In genomic region chr2:36835125-36835524, GRCh38 we compare ENCODE assay signal across 1 cellular context.
TF ChIP-seq lines count a peak whose summit lies in the region.

No MANE protein-coding gene starts in this region.

TF ChIP-seq in GM23338, 12 proteins besides CTCF, POLR2A, EP300 and RAD21:
- TF ChIP-seq, protein P1, sequence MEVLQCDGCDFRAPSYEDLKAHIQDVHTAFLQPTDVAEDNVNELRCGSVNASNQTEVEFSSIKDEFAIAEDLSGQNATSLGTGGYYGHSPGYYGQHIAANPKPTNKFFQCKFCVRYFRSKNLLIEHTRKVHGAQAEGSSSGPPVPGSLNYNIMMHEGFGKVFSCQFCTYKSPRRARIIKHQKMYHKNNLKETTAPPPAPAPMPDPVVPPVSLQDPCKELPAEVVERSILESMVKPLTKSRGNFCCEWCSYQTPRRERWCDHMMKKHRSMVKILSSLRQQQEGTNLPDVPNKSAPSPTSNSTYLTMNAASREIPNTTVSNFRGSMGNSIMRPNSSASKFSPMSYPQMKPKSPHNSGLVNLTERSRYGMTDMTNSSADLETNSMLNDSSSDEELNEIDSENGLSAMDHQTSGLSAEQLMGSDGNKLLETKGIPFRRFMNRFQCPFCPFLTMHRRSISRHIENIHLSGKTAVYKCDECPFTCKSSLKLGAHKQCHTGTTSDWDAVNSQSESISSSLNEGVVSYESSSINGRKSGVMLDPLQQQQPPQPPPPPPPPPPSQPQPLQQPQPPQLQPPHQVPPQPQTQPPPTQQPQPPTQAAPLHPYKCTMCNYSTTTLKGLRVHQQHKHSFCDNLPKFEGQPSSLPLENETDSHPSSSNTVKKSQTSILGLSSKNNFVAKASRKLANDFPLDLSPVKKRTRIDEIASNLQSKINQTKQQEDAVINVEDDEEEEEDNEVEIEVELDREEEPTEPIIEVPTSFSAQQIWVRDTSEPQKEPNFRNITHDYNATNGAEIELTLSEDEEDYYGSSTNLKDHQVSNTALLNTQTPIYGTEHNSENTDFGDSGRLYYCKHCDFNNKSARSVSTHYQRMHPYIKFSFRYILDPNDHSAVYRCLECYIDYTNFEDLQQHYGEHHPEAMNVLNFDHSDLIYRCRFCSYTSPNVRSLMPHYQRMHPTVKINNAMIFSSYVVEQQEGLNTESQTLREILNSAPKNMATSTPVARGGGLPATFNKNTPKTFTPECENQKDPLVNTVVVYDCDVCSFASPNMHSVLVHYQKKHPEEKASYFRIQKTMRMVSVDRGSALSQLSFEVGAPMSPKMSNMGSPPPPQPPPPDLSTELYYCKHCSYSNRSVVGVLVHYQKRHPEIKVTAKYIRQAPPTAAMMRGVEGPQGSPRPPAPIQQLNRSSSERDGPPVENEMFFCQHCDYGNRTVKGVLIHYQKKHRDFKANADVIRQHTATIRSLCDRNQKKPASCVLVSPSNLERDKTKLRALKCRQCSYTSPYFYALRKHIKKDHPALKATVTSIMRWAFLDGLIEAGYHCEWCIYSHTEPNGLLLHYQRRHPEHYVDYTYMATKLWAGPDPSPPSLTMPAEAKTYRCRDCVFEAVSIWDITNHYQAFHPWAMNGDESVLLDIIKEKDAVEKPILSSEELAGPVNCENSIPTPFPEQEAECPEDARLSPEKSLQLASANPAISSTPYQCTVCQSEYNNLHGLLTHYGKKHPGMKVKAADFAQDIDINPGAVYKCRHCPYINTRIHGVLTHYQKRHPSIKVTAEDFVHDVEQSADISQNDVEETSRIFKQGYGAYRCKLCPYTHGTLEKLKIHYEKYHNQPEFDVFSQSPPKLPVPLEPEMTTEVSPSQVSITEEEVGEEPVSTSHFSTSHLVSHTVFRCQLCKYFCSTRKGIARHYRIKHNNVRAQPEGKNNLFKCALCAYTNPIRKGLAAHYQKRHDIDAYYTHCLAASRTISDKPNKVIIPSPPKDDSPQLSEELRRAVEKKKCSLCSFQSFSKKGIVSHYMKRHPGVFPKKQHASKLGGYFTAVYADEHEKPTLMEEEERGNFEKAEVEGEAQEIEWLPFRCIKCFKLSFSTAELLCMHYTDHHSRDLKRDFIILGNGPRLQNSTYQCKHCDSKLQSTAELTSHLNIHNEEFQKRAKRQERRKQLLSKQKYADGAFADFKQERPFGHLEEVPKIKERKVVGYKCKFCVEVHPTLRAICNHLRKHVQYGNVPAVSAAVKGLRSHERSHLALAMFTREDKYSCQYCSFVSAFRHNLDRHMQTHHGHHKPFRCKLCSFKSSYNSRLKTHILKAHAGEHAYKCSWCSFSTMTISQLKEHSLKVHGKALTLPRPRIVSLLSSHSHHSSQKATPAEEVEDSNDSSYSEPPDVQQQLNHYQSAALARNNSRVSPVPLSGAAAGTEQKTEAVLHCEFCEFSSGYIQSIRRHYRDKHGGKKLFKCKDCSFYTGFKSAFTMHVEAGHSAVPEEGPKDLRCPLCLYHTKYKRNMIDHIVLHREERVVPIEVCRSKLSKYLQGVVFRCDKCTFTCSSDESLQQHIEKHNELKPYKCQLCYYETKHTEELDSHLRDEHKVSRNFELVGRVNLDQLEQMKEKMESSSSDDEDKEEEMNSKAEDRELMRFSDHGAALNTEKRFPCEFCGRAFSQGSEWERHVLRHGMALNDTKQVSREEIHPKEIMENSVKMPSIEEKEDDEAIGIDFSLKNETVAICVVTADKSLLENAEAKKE (CRISPR knock-in tag; IDR thresholded peaks at IDR 0.05), result no peak
- TF ChIP-seq, protein P2, sequence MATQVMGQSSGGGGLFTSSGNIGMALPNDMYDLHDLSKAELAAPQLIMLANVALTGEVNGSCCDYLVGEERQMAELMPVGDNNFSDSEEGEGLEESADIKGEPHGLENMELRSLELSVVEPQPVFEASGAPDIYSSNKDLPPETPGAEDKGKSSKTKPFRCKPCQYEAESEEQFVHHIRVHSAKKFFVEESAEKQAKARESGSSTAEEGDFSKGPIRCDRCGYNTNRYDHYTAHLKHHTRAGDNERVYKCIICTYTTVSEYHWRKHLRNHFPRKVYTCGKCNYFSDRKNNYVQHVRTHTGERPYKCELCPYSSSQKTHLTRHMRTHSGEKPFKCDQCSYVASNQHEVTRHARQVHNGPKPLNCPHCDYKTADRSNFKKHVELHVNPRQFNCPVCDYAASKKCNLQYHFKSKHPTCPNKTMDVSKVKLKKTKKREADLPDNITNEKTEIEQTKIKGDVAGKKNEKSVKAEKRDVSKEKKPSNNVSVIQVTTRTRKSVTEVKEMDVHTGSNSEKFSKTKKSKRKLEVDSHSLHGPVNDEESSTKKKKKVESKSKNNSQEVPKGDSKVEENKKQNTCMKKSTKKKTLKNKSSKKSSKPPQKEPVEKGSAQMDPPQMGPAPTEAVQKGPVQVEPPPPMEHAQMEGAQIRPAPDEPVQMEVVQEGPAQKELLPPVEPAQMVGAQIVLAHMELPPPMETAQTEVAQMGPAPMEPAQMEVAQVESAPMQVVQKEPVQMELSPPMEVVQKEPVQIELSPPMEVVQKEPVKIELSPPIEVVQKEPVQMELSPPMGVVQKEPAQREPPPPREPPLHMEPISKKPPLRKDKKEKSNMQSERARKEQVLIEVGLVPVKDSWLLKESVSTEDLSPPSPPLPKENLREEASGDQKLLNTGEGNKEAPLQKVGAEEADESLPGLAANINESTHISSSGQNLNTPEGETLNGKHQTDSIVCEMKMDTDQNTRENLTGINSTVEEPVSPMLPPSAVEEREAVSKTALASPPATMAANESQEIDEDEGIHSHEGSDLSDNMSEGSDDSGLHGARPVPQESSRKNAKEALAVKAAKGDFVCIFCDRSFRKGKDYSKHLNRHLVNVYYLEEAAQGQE (IDR thresholded peaks at IDR 0.05; ENCODE audit: unreplicated experiment), result no peak
- no peak; the same call in 1 of the 2 replicates for TF ChIP-seq NANOG (IDR thresholded peaks at IDR 0.05; ENCODE audit: borderline replicate concordance)
- no peak for TF ChIP-seq POLR2AphosphoS5 (IDR thresholded peaks at IDR 0.05; ENCODE audit: low read depth)
- no peak for TF ChIP-seq STAT1 (IDR thresholded peaks at IDR 0.05; ENCODE audit: unreplicated experiment)
- TF ChIP-seq JUNB (IDR thresholded peaks at IDR 0.05; ENCODE audit: unreplicated experiment), result no peak
- TF ChIP-seq ZNF331 (CRISPR knock-in tag; IDR thresholded peaks at IDR 0.05; ENCODE audit: low read depth), result no peak
- no peak for TF ChIP-seq CREB1 (CRISPR knock-in tag; IDR thresholded peaks at IDR 0.05; ENCODE audit: low read depth)
- TF ChIP-seq EZH2phosphoT487 (IDR thresholded peaks at IDR 0.05; ENCODE audit: unreplicated experiment), result no peak
- TF ChIP-seq ETS1 (IDR thresholded peaks at IDR 0.05), result no peak
- no peak for TF ChIP-seq ZNF114 (CRISPR knock-in tag; IDR thresholded peaks at IDR 0.05)
- TF ChIP-seq EZH2 (IDR thresholded peaks at IDR 0.05; ENCODE audit: low read depth, unreplicated experiment), result no peak
